Comparison of ENCODE assay signal across 9 cellular contexts in the genomic region with DNA sequence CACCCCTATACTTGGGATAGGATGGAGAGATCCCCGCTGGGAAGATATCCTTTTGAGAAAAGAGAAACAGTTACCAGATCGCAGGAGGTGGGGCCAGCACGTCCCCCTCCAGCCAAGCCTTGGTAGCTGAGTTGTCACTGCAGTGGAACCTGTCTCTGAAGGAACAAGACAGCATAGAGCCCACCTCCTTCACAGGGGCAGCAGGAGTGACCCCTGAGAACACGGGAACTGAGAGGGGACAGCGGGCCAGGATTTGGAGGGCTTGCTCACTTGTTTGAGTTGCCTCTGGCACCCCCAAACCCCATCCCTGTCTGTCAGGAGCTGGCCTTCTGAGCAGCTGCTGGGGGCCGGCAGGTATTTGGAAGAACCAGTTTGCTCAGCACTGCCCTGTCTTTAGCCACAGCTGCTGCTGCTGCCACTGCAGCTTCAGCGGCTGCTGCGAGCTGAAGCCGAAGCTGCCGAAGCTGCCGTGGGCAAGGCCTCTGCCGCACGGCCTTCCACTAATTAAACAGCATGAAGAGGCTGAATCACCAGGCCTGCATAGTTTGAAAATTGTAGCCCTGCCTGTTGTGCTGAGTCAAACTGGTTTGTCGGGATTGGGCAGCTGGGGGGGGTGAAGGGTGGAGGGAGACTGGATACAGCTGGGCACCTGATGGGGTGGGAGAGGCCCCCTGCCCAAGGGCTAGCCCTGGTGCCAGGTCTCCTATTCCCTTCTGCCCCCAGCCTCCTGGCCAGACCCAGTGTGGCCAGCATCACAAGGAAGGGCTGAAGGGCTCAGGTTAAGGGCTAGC. TPM values are rescaled to one million over a fixed set of nuclear protein-coding genes. Genes with fewer than 3 reads are reported as not detected.
A peak's percentile ranks its signal among the peaks of the same experiment; 100 is the strongest.
DNase-seq lines count a peak whose midpoint lies in the region; TF ChIP-seq lines count a peak whose summit lies in the region.
"Had no signal": no experiment of that assay in that cellular context is flagged by ENCODE, and none has a peak within 500 bp of the region (broad histone marks: within the 10 kb centered on the region; RNA-seq: fewer than 3 reads in every experiment).

No MANE protein-coding gene starts in this region.

- H4K20me1 ChIP-seq in neural progenitor cell (ENCODE audit: low read depth), result peaks cover 58% of the 10 kb centered on the region

- intact Hi-C loops in activated CD4-positive, alpha-beta memory T cell treated with anti-CD3 and anti-CD28 coated beads for 36 hours (cut with micrococcal nuclease), result no loop called here

- no peaks in the 10 kb centered on the region for H3K9me3 ChIP-seq in neural progenitor cell (ENCODE audit: low read depth)

- peaks cover 60% of the 10 kb centered on the region for H3K4me1 ChIP-seq in neural progenitor cell

- H3K9me3 Mint-ChIP-seq in neural progenitor cell (no peaks in the 10 kb centered on the region), endothelial cell (ENCODE audit: unreplicated experiment) (no peaks in the 10 kb centered on the region)
- no peaks in the 10 kb centered on the region for H3K9me3 Mint-ChIP-seq in activated CD4-positive, alpha-beta memory T cell treated with anti-CD3 and anti-CD28 coated beads for 36 hours

- H3K9ac ChIP-seq in neural progenitor cell, result no peak overlapping the region

- peak overlapping the region; percentile 35 for H3K4me2 ChIP-seq in neural progenitor cell

- H2AFZ ChIP-seq in neural progenitor cell (replicated peaks), result no peak overlapping the region

- H3K79me2 ChIP-seq in neural progenitor cell (ENCODE audit: low read depth), result no peaks in the 10 kb centered on the region

- H3K4me1 Mint-ChIP-seq in neural progenitor cell, result peaks cover 67% of the 10 kb centered on the region
- H3K4me1 Mint-ChIP-seq in activated CD4-positive, alpha-beta memory T cell treated with anti-CD3 and anti-CD28 coated beads for 36 hours (ENCODE audit: low read depth), result peaks cover 13% of the 10 kb centered on the region
- H3K4me1 Mint-ChIP-seq in endothelial cell (ENCODE audit: unreplicated experiment), result peaks cover 16% of the 10 kb centered on the region

- H3K4me3 Mint-ChIP-seq in neural progenitor cell, result peak overlapping the region; percentile 87
- no peak overlapping the region for H3K4me3 Mint-ChIP-seq in activated CD4-positive, alpha-beta memory T cell treated with anti-CD3 and anti-CD28 coated beads for 36 hours
- no peak overlapping the region for H3K4me3 Mint-ChIP-seq in endothelial cell (ENCODE audit: unreplicated experiment)

- H3K27me3 Mint-ChIP-seq in neural progenitor cell (ENCODE audit: insufficient read depth, low read depth) (peaks cover 14% of the 10 kb centered on the region), endothelial cell (ENCODE audit: unreplicated experiment) (peaks cover 35% of the 10 kb centered on the region)
- H3K27me3 Mint-ChIP-seq in activated CD4-positive, alpha-beta memory T cell treated with anti-CD3 and anti-CD28 coated beads for 36 hours, result peaks cover 24% of the 10 kb centered on the region

- no peaks in the 10 kb centered on the region for H3K36me3 ChIP-seq in neural progenitor cell

- peak overlapping the region in 1 of 2 donors; percentile 80 for H3K27ac ChIP-seq in coronary artery
- no peak overlapping the region for H3K27ac ChIP-seq in neural progenitor cell

- H3K27ac Mint-ChIP-seq in neural progenitor cell (no peak overlapping the region), endothelial cell (ENCODE audit: unreplicated experiment) (no peak overlapping the region)
- H3K27ac Mint-ChIP-seq in activated CD4-positive, alpha-beta memory T cell treated with anti-CD3 and anti-CD28 coated beads for 36 hours, result no peak overlapping the region

- CTCF ChIA-PET in activated CD4-positive, alpha-beta memory T cell treated with anti-CD3 and anti-CD28 coated beads for 36 hours (lab: Charles Lee), result interaction anchor here (0.6 to 3.1 kb wide), 2 partner anchors 36 to 212 kb away, joined by 3 to 18 read pairs; no protein-coding TSS in a partner anchor

- TF ChIP-seq CTCF in coronary artery (IDR thresholded peaks at IDR 0.05), result no peak
- no peak for TF ChIP-seq CTCF in neural progenitor cell (IDR thresholded peaks at IDR 0.05)
- TF ChIP-seq CTCF in endothelial cell (IDR thresholded peaks at IDR 0.05; ENCODE audit: unreplicated experiment), result no peak

- DNase-seq in COR-L47 (lab: John Stamatoyannopoulos, UW), result peak; percentile 72
- DNase-seq in NCI-H2029 (lab: John Stamatoyannopoulos, UW), result peak; percentile 68
- DNase-seq in coronary artery (ENCODE audit: low spot score), result peak; percentile 72
- peak; percentile 64 for DNase-seq in neural progenitor cell (ENCODE audit: low spot score)
- DNase-seq in activated CD4-positive, alpha-beta T cell treated with anti-CD3 and anti-CD28 coated beads for 4 hours, result no peak
- no peak for DNase-seq in activated CD4-positive, alpha-beta memory T cell treated with anti-CD3 and anti-CD28 coated beads for 36 hours
- no peak for DNase-seq in endothelial cell (ENCODE audit: low spot score)
- no peak for DNase-seq in activated CD4-positive, CD25-positive, alpha-beta regulatory T cell (lab: John Stamatoyannopoulos, UW)

- POLR2A ChIA-PET in activated CD4-positive, alpha-beta memory T cell treated with anti-CD3 and anti-CD28 coated beads for 36 hours (lab: Charles Lee), result no interaction called here

- H3F3A ChIP-seq in neural progenitor cell (ENCODE audit: low read depth), result peaks cover 33% of the 10 kb centered on the region

- H3K36me3 Mint-ChIP-seq in neural progenitor cell (no peaks in the 10 kb centered on the region), endothelial cell (ENCODE audit: low read depth, unreplicated experiment) (peaks cover 10% of the 10 kb centered on the region)
- no peaks in the 10 kb centered on the region for H3K36me3 Mint-ChIP-seq in activated CD4-positive, alpha-beta memory T cell treated with anti-CD3 and anti-CD28 coated beads for 36 hours

- H3K27me3 ChIP-seq in neural progenitor cell, result peaks cover 96% of the 10 kb centered on the region

- peak overlapping the region; percentile 33 for H3K4me3 ChIP-seq in coronary artery
- H3K4me3 ChIP-seq in neural progenitor cell, result no peak overlapping the region

RNA-seq across cellular contexts. Expression of a gene that starts 4.0 kb away (rescaled TPM):
- total RNA-seq in neural progenitor cell (ENCODE audit: low replicate concordance) (2.3 and 3.6 TPM in 2 replicates), endothelial cell (ENCODE audit: unreplicated experiment) (4.3 TPM)
- under 1 TPM in 1 of 2 experiments, not detected in 1; 0.07 TPM for total RNA-seq in activated CD4-positive, alpha-beta memory T cell treated with anti-CD3 and anti-CD28 coated beads for 36 hours
- total RNA-seq: activated CD8-positive, alpha-beta memory T cell treated with anti-CD3 and anti-CD28 coated beads for 36 hours had no signal

Comparison
In these comparisons a context has a peak if more than half of its experiments do, and no peak if none do; other contexts are left out.
1. DNase-seq: peak in COR-L47 (single experiment), NCI-H2029 (single experiment), coronary artery (single experiment) and neural progenitor cell (single experiment); none in activated CD4-positive, alpha-beta T cell treated with anti-CD3 and anti-CD28 coated beads for 4 hours (0 of 2), activated CD4-positive, alpha-beta memory T cell treated with anti-CD3 and anti-CD28 coated beads for 36 hours (single experiment), endothelial cell (single experiment) and activated CD4-positive, CD25-positive, alpha-beta regulatory T cell (0 of 4).